In the genomic region with DNA sequence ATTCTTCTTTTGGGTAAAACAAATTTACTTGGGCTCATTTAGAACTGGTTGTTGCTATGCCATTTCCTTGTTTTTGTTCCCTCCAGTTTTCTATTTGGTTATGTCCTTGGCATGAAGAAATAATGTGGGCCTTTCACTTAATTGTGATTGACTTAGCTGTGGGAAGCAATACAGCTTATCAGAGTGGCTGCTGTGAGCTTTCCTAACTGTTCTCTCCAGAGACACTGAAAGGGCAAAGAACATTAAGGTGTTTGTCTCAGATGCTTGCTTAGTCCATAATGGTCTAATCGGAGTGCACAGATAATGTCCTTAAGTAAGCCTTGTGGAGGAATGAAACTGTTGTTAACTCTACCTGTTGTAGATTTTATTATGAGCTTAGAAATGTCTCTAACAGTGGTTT, we compare ENCODE assay signal across 17 cellular contexts. TPM values are rescaled to one million over a fixed set of nuclear protein-coding genes. Genes with fewer than 3 reads are reported as not detected.
DNase-seq lines count a peak whose midpoint lies in the region; ATAC-seq and TF ChIP-seq lines count a peak whose summit lies in the region.
"Had no signal": no experiment of that assay in that cellular context is flagged by ENCODE, and none has a peak within 500 bp of the region (broad histone marks: within the 10 kb centered on the region; RNA-seq: fewer than 3 reads in every experiment).

No MANE protein-coding gene starts in this region.

- peaks cover 1% of the 10 kb centered on the region for H3K9me3 Mint-ChIP-seq in activated naive CD8-positive, alpha-beta T cell treated with anti-CD3 and anti-CD28 coated beads, Interleukin-2, amount 10 ng/mL, durations not matched to agents 7 days and 5 days
- no peaks in the 10 kb centered on the region for H3K9me3 Mint-ChIP-seq in activated naive CD4-positive, alpha-beta T cell treated with anti-CD3 and anti-CD28 coated beads, Interleukin-2, amount 50 U/mL, for 72 hours
- H3K9me3 Mint-ChIP-seq: effector memory CD8-positive, alpha-beta T cell had no signal

- H3K4me3 Mint-ChIP-seq in activated naive CD8-positive, alpha-beta T cell treated with anti-CD3 and anti-CD28 coated beads, Interleukin-2, amount 10 ng/mL, durations not matched to agents 7 days and 5 days = peak overlapping the region; percentile 30
- H3K4me3 Mint-ChIP-seq: B cell; effector memory CD8-positive, alpha-beta T cell had no signal

- H3K27me3 Mint-ChIP-seq in activated naive CD8-positive, alpha-beta T cell treated with anti-CD3 and anti-CD28 coated beads, Interleukin-2, amount 10 ng/mL, durations not matched to agents 7 days and 5 days = no peaks in the 10 kb centered on the region

- TF ChIP-seq POLR2A in GM18505 (IDR thresholded peaks at IDR 0.05; ENCODE audit: borderline replicate concordance, extremely low read depth, insufficient read depth, insufficient read length) = no peak

- DNase-seq in DMS153 treated with DMSO at 0.1 percent for 48 hours (lab: John Stamatoyannopoulos, UW; ENCODE audit: unreplicated experiment) = peak; percentile 58
- peak; percentile 53 for DNase-seq in NCI-H2029 treated with DMSO at 0.1 percent for 48 hours (lab: John Stamatoyannopoulos, UW)
- no peak for DNase-seq in activated naive CD8-positive, alpha-beta T cell treated with anti-CD3 and anti-CD28 coated beads, Interleukin-2, amount 10 ng/mL, durations not matched to agents 7 days and 5 days
- peak; percentile 38 for DNase-seq in medulla oblongata (ENCODE audit: extremely low spot score)
- no peak for DNase-seq in GF-D8 (lab: John Stamatoyannopoulos, UW)
- DNase-seq in activated naive CD4-positive, alpha-beta T cell treated with anti-CD3 and anti-CD28 coated beads, Interleukin-2, amount 50 U/mL, for 72 hours (ENCODE audit: low spot score in 2 of 2) = no peak
- DNase-seq: activated CD8-positive, alpha-beta memory T cell treated with anti-CD3 and anti-CD28 coated beads for 24 hours; activated gamma-delta T cell; brain microvascular endothelial cell; DND-41; effector memory CD8-positive, alpha-beta T cell; NK-92 treated with Interleukin-12 subunit alpha and Interleukin-12 subunit beta, amount 100 ng/mL, for 24 hours; ovary; SIG-M5 had no signal

- peaks cover 3% of the 10 kb centered on the region for H3K36me3 Mint-ChIP-seq in activated naive CD8-positive, alpha-beta T cell treated with anti-CD3 and anti-CD28 coated beads, Interleukin-2, amount 10 ng/mL, durations not matched to agents 7 days and 5 days
- H3K36me3 Mint-ChIP-seq in activated naive CD4-positive, alpha-beta T cell treated with anti-CD3 and anti-CD28 coated beads, Interleukin-2, amount 50 U/mL, for 72 hours = peaks cover 4% of the 10 kb centered on the region in 2 donors

- POLR2A ChIA-PET in activated naive CD8-positive, alpha-beta T cell treated with anti-CD3 and anti-CD28 coated beads, Interleukin-2, amount 10 ng/mL, durations not matched to agents 7 days and 5 days (lab: Charles Lee) = no interaction called here

- H3K4me1 Mint-ChIP-seq in activated naive CD8-positive, alpha-beta T cell treated with anti-CD3 and anti-CD28 coated beads, Interleukin-2, amount 10 ng/mL, durations not matched to agents 7 days and 5 days = peaks cover 15% of the 10 kb centered on the region
- H3K4me1 Mint-ChIP-seq: B cell had no signal

- ATAC-seq in activated naive CD8-positive, alpha-beta T cell treated with anti-CD3 and anti-CD28 coated beads, Interleukin-2, amount 10 ng/mL, durations not matched to agents 7 days and 5 days (ENCODE audit: low read depth) = no peak
- no peak for ATAC-seq in activated naive CD4-positive, alpha-beta T cell treated with anti-CD3 and anti-CD28 coated beads, Interleukin-2, amount 50 U/mL, for 72 hours
- ATAC-seq in GM21360 (IDR thresholded peaks at IDR 0.05; ENCODE audit: unreplicated experiment) (no peak), GM18505 (IDR thresholded peaks at IDR 0.05; ENCODE audit: unreplicated experiment) (no peak)
- ATAC-seq: effector memory CD8-positive, alpha-beta T cell had no signal

- peak overlapping the region; percentile 25 for H3K27ac Mint-ChIP-seq in activated naive CD8-positive, alpha-beta T cell treated with anti-CD3 and anti-CD28 coated beads, Interleukin-2, amount 10 ng/mL, durations not matched to agents 7 days and 5 days
- no peak overlapping the region for H3K27ac Mint-ChIP-seq in activated naive CD4-positive, alpha-beta T cell treated with anti-CD3 and anti-CD28 coated beads, Interleukin-2, amount 50 U/mL, for 72 hours
- H3K27ac Mint-ChIP-seq: B cell had no signal

RNA-seq across cellular contexts. Expression of a gene that starts 56.6 kb away (rescaled TPM):
- 1 to 10 TPM in 1 of 2 experiments, under 1 TPM in 1; 0.89 to 1.2 TPM for total RNA-seq in activated naive CD8-positive, alpha-beta T cell treated with anti-CD3 and anti-CD28 coated beads, Interleukin-2, amount 10 ng/mL, durations not matched to agents 7 days and 5 days
- under 1 TPM; 0.32 to 0.64 TPM for total RNA-seq in activated naive CD4-positive, alpha-beta T cell treated with anti-CD3 and anti-CD28 coated beads, Interleukin-2, amount 50 U/mL, for 72 hours
- total RNA-seq: B cell had no signal

Comparison
In these comparisons a context has a peak if more than half of its experiments do, and no peak if none do; other contexts are left out.
1. DNase-seq: peak in DMS153 treated with DMSO at 0.1 percent for 48 hours (single experiment), NCI-H2029 treated with DMSO at 0.1 percent for 48 hours (single experiment) and medulla oblongata (single experiment); none in activated naive CD8-positive, alpha-beta T cell treated with anti-CD3 and anti-CD28 coated beads, Interleukin-2, amount 10 ng/mL, durations not matched to agents 7 days and 5 days (single experiment), GF-D8 (single experiment) and activated naive CD4-positive, alpha-beta T cell treated with anti-CD3 and anti-CD28 coated beads, Interleukin-2, amount 50 U/mL, for 72 hours (0 of 2).